ENCODE assay signal across 1 cellular context in the genomic region with DNA sequence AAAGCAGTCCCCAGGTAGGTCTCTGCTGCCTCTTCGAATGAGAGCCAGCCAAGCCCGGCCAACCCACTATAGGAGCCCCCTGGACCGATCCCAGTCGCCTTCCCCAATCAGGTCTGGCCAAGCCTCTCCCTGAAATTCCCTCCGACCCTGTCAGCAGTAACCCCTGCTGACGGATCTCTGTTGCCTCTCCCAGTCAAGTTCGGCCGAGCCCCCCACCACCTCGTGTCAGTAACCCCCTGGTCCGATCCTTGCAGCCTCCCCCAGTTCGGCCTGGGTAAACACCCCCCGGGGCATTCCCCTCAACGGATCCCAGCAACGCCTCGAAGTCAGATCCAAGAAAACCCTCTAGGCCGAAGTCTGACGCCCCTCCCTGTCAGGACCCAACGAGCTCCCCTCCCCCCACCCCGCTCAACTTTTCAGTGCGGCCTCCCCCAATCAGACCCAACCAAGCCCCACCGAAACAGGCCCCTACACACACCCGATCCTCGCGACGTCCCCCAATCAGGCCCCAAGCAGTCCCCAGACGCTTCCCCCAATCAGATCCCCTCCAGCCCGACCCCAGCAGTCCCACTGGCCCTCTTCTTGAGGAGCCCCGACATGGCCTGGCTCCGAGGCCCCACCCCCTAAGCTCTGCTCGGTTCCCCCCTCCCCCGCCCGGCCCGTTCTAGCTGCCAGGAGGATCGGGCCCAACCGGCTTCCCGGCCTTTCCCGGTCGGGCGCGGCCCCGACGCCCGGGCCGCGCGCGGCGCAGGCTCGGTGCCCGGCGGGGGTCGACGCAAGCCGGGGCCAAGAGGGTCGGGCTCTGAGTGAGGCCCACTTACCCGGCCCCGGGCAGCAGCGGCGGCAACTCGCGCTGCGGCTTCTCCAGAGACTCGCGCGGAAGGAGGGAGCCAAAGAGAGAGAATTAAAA.
TF ChIP-seq lines count a peak whose summit lies in the region.

No MANE protein-coding gene starts in this region.

TF ChIP-seq in A549, 52 proteins besides CTCF, POLR2A, EP300 and RAD21:
- TF ChIP-seq KDM1A (IDR thresholded peaks at IDR 0.05; ENCODE audit: low read depth) (no peak), RCOR1 (IDR thresholded peaks at IDR 0.05; ENCODE audit: low read depth, low read length) (no peak), JUN (IDR thresholded peaks at IDR 0.05) (no peak; a peak in 1 of 5 replicates), REST (IDR thresholded peaks at IDR 0.05) (no peak), CEBPB (IDR thresholded peaks at IDR 0.05) (no peak), FOSL2 (IDR thresholded peaks at IDR 0.05) (no peak), FOSL2 (CRISPR knock-in tag; IDR thresholded peaks at IDR 0.05) (no peak), KDM5A (IDR thresholded peaks at IDR 0.05) (no peak), FOXS1 (CRISPR knock-in tag; IDR thresholded peaks at IDR 0.05) (no peak), HOXB5 (CRISPR knock-in tag; IDR thresholded peaks at IDR 0.05) (no peak), RARB (CRISPR knock-in tag; IDR thresholded peaks at IDR 0.05) (no peak), NPAS2 (CRISPR knock-in tag; IDR thresholded peaks at IDR 0.05; ENCODE audit: borderline replicate concordance) (no peak), SREBF2 (IDR thresholded peaks at IDR 0.05) (no peak), MYC (IDR thresholded peaks at IDR 0.05; ENCODE audit: borderline replicate concordance, low read length) (no peak), RFX5 (IDR thresholded peaks at IDR 0.05) (no peak)
- TF ChIP-seq, protein P1, sequence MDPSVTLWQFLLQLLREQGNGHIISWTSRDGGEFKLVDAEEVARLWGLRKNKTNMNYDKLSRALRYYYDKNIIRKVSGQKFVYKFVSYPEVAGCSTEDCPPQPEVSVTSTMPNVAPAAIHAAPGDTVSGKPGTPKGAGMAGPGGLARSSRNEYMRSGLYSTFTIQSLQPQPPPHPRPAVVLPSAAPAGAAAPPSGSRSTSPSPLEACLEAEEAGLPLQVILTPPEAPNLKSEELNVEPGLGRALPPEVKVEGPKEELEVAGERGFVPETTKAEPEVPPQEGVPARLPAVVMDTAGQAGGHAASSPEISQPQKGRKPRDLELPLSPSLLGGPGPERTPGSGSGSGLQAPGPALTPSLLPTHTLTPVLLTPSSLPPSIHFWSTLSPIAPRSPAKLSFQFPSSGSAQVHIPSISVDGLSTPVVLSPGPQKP (IDR thresholded peaks at IDR 0.05; ENCODE audit: low read depth, low read length) = no peak
- TF ChIP-seq, protein P2, sequence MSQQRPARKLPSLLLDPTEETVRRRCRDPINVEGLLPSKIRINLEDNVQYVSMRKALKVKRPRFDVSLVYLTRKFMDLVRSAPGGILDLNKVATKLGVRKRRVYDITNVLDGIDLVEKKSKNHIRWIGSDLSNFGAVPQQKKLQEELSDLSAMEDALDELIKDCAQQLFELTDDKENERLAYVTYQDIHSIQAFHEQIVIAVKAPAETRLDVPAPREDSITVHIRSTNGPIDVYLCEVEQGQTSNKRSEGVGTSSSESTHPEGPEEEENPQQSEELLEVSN (IDR thresholded peaks at IDR 0.05; ENCODE audit: borderline replicate concordance, low read depth) = no peak
